Comparison of ENCODE assay signal across 8 cellular contexts in genomic region chr10:44960098-44960480, GRCh38. TPM values are rescaled to one million over a fixed set of nuclear protein-coding genes. Genes with fewer than 3 reads are reported as not detected.
A peak's percentile ranks its signal among the peaks of the same experiment; 100 is the strongest.
DNase-seq lines count a peak whose midpoint lies in the region; TF ChIP-seq lines count a peak whose summit lies in the region.

No MANE protein-coding gene starts in this region.

- H3K4ac ChIP-seq in H9 (ENCODE audit: low read depth, low read length) = no peak overlapping the region

- H3K79me2 ChIP-seq in H9 (ENCODE audit: insufficient read depth, low read length) = no peaks in the 10 kb centered on the region

- no peak for DNase-seq in H9
- DNase-seq in right atrium auricular region (ENCODE audit: low spot score) = no peak
- no peak for DNase-seq in effector CD4-positive, alpha-beta T cell
- DNase-seq in NOMO-1 treated with dmso at 0.1 percent for 144 hours (lab: John Stamatoyannopoulos, UW; ENCODE audit: unreplicated experiment) = no peak
- DNase-seq in dermis blood vessel endothelial cell = no peak
- DNase-seq in NK-92 treated with Interleukin-12 subunit alpha and Interleukin-12 subunit beta, amount 100 ng/mL, for 24 hours (lab: John Stamatoyannopoulos, UW) = no peak

- H4K20me1 ChIP-seq in H9 (ENCODE audit: control insufficient read depth, insufficient read depth, insufficient read length) = no peaks in the 10 kb centered on the region

- no peak overlapping the region for H3K18ac ChIP-seq in H9 (ENCODE audit: insufficient read length, low read depth, low read length)

- H4K91ac ChIP-seq in H9 (ENCODE audit: insufficient read length, low read depth, low read length) = no peak overlapping the region

- no peaks in the 10 kb centered on the region for H3K9me3 Mint-ChIP-seq in H9

- H3K4me2 ChIP-seq in H9 (ENCODE audit: insufficient read depth, insufficient read length, low read length) (peak overlapping the region; percentile 70), skeletal muscle satellite cell (ENCODE audit: low read length) (peak overlapping the region; percentile 89)

- H3K27ac ChIP-seq in H9 (ENCODE audit: insufficient read length, low read depth, low read length) (no peak overlapping the region), VCaP (peak overlapping the region; percentile 71), right atrium auricular region (peak overlapping the region; percentile 94 to 96)

- no peak overlapping the region for H3T11ph ChIP-seq in H9 (ENCODE audit: low read length)

- H2AK5ac ChIP-seq in H9 (ENCODE audit: insufficient read length, low read length) = no peak overlapping the region

- H3K36me3 ChIP-seq in right atrium auricular region (no peaks in the 10 kb centered on the region), skeletal muscle satellite cell (ENCODE audit: insufficient read depth, low read length) (peaks cover 4% of the 10 kb centered on the region)

- no peak overlapping the region for H4K8ac ChIP-seq in H9 (replicated peaks; ENCODE audit: insufficient read length, low read depth, low read length)

- no peak overlapping the region for H3K56ac ChIP-seq in H9 (ENCODE audit: insufficient read length, low read depth, low read length)

- H3K4me1 Mint-ChIP-seq in H9 = peaks cover 63 to 65% of the 10 kb centered on the region in 2 experiments

- no peaks in the 10 kb centered on the region for H3K9me3 ChIP-seq in H9 (ENCODE audit: control insufficient read depth, low read depth, low read length)
- no peaks in the 10 kb centered on the region for H3K9me3 ChIP-seq in right atrium auricular region
- no peaks in the 10 kb centered on the region for H3K9me3 ChIP-seq in skeletal muscle satellite cell (replicated peaks; ENCODE audit: low read length)

- H3K4me3 Mint-ChIP-seq in H9 = peak overlapping the region; percentile 78 to 79

- H3K4me1 ChIP-seq in H9 (ENCODE audit: insufficient read depth, low read length) = peaks cover 21% of the 10 kb centered on the region; the same call in 1 of the 2 replicates
- peaks cover 0 to 76% of the 10 kb centered on the region in 2 donors for H3K4me1 ChIP-seq in right atrium auricular region
- H3K4me1 ChIP-seq in skeletal muscle satellite cell (ENCODE audit: control insufficient read depth, insufficient read depth, low read length) = peaks cover 51% of the 10 kb centered on the region

- H2BK15ac ChIP-seq in H9 (ENCODE audit: low read depth, low read length) = no peak overlapping the region

- H3K36me3 Mint-ChIP-seq in H9 (ENCODE audit: insufficient read depth in 1 of 3, low read depth in 3 of 3) = peaks cover 5 to 11% (median 7%) of the 10 kb centered on the region in 3 experiments; a peak in 6 of 7 replicates

- H3K79me1 ChIP-seq in H9 (ENCODE audit: insufficient read depth, low read depth, low read length, poor library complexity, severe bottlenecking) = no peaks in the 10 kb centered on the region

- H3K23me2 ChIP-seq in H9 (ENCODE audit: insufficient read length, low read depth, low read length, poor library complexity, severe bottlenecking) = peaks cover 11% of the 10 kb centered on the region

- no peak overlapping the region for H2BK20ac ChIP-seq in H9 (ENCODE audit: low read depth, low read length, poor library complexity, severe bottlenecking)

- H3K27me3 Mint-ChIP-seq in H9 (ENCODE audit: low read depth) = peaks cover 13% of the 10 kb centered on the region

- H3K27me3 ChIP-seq in H9 (ENCODE audit: insufficient read depth, low read length) (no peaks in the 10 kb centered on the region), right atrium auricular region (no peaks in the 10 kb centered on the region), skeletal muscle satellite cell (ENCODE audit: control insufficient read depth, insufficient read depth, low read length) (no peaks in the 10 kb centered on the region)

- H2BK12ac ChIP-seq in H9 (ENCODE audit: insufficient read length, low read depth, low read length) = no peak overlapping the region

- no peak overlapping the region for H3K27ac Mint-ChIP-seq in H9

- no peak overlapping the region for H4K5ac ChIP-seq in H9 (ENCODE audit: insufficient read length, low read depth, low read length)

- TF ChIP-seq CTCF in H9 (conservative IDR thresholded peaks at IDR 0.05) (no peak; the same call in 2 of the 3 replicates), VCaP (conservative IDR thresholded peaks at IDR 0.05) (no peak), right atrium auricular region (IDR thresholded peaks at IDR 0.05) (no peak)

- no peak overlapping the region for H2BK5ac ChIP-seq in H9 (ENCODE audit: insufficient read length, low read length)

- H3K9ac ChIP-seq in H9 (ENCODE audit: extremely low read depth, insufficient read length, low read length) (no peak overlapping the region), skeletal muscle satellite cell (ENCODE audit: low read depth, low read length) (peak overlapping the region; percentile 61)

- H2AFZ ChIP-seq in H9 (ENCODE audit: low read length) = no peak overlapping the region

- WGBS in H9 (ENCODE audit: extremely low coverage, insufficient read length, low lambda C conversion rate) = no CpG with 5 or more reads among the region's 8 CpGs

- no peak overlapping the region for H3K23ac ChIP-seq in H9 (ENCODE audit: insufficient read length, low read depth, low read length)

- H3K4me3 ChIP-seq in right atrium auricular region (peak overlapping the region; percentile 69 to 83), skeletal muscle satellite cell (ENCODE audit: low read length) (peak overlapping the region; percentile 97)

- H2BK120ac ChIP-seq in H9 (ENCODE audit: low read depth, low read length, poor library complexity, severe bottlenecking) = no peak overlapping the region

- H3K14ac ChIP-seq in H9 (ENCODE audit: insufficient read depth, low read length) = no peak overlapping the region

RNA-seq across cellular contexts. Expression of gene RASSF4, which starts 0.5 kb away (rescaled TPM):
- total RNA-seq in H9 (2021) (11.3 and 11.5 TPM in 2 replicates), right atrium auricular region (10 to 100 TPM; 43.3 to 43.4 TPM), dermis blood vessel endothelial cell (13.1 and 24.8 TPM in 2 replicates)
- 1.8 and 10.5 TPM in 2 replicates for total RNA-seq in skeletal muscle satellite cell (2012; rRNA removed)

RNA-seq across cellular contexts. Expression of gene DEPP1, which starts 18.5 kb away (rescaled TPM):
- 1.7 and 2.4 TPM in 2 replicates for total RNA-seq in H9 (2021)
- 100 to 1,000 TPM in 1 of 2 donors, 10 to 100 TPM in 1; 68.8 to 143 TPM for total RNA-seq in right atrium auricular region
- total RNA-seq in skeletal muscle satellite cell (2012; rRNA removed) = 6.1 and 10.1 TPM in 2 replicates
- 174 and 360 TPM in 2 replicates for total RNA-seq in dermis blood vessel endothelial cell

RNA-seq across cellular contexts. Expression of gene ZNF22, which starts 40.6 kb away (rescaled TPM):
- 36.9 and 37.6 TPM in 2 replicates for total RNA-seq in H9 (2021)
- 10 to 100 TPM; 19.3 to 20.5 TPM for total RNA-seq in right atrium auricular region
- total RNA-seq in skeletal muscle satellite cell (2012; rRNA removed) = 9.2 and 9.4 TPM in 2 replicates
- total RNA-seq in dermis blood vessel endothelial cell = 53.6 and 54.4 TPM in 2 replicates

RNA-seq across cellular contexts. Expression of gene TMEM72, which starts 49.0 kb away (rescaled TPM):
- total RNA-seq in H9 (2021) = not detected in 2 replicates
- total RNA-seq in right atrium auricular region = under 1 TPM in 1 of 2 donors, not detected in 1; 0.15 TPM
- total RNA-seq in skeletal muscle satellite cell (2012; rRNA removed) = not detected in 2 replicates
- total RNA-seq in dermis blood vessel endothelial cell = not detected in 2 replicates

Comparison
In these comparisons a context has a peak if more than half of its experiments do, and no peak if none do; other contexts are left out.
1. RNA of gene DEPP1, which starts 18.5 kb away (total RNA-seq): 174 to 360 TPM in dermis blood vessel endothelial cell and 68.8 to 143 TPM in right atrium auricular region; 1.7 to 2.4 TPM in H9; every median in the first group is over 10 times any median in the second.